Comparison of ENCODE assay signal across 9 cellular contexts in genomic region chr9:94920439-94920951, GRCh38.
DNase-seq lines count a peak whose midpoint lies in the region; ATAC-seq and TF ChIP-seq lines count a peak whose summit lies in the region.
"Had no signal": no experiment of that assay in that cellular context is flagged by ENCODE, and none has a peak within 500 bp of the region (broad histone marks: within the 10 kb centered on the region; RNA-seq: fewer than 3 reads in every experiment).

No MANE protein-coding gene starts in this region.

- H3K36me3 ChIP-seq in body of pancreas (replicated peaks in 1 of 2; ENCODE audit: insufficient read depth in 1 of 2, low read depth in 2 of 2): no peaks in the 10 kb centered on the region
- H3K36me3 ChIP-seq in spleen: peaks cover 0 to 9% (median 0%) of the 10 kb centered on the region in 6 donors

- H3K9me3 ChIP-seq in body of pancreas (no peaks in the 10 kb centered on the region), spleen (no peaks in the 10 kb centered on the region)

- TF ChIP-seq CTCF in body of pancreas (IDR thresholded peaks at IDR 0.05) (no peak), spleen (IDR thresholded peaks at IDR 0.05 in 8 of 11, conservative IDR thresholded peaks at IDR 0.05 in 3 of 11) (no peak)

- H3K4me3 ChIP-seq in body of pancreas: no peak overlapping the region
- no peak overlapping the region for H3K4me3 ChIP-seq in spleen

- H3K4me1 ChIP-seq in body of pancreas (peaks cover 25% of the 10 kb centered on the region), spleen (peaks cover 7 to 40% (median 15%) of the 10 kb centered on the region in 6 donors)

- intact Hi-C loops in body of pancreas (cut with DNase I) (no loop called here), spleen (cut with DNase I; ENCODE audit: low total_unique reads) (no loop called here)

- peak; percentile 8 for ATAC-seq in body of pancreas
- ATAC-seq in GM21390 (IDR thresholded peaks at IDR 0.05; ENCODE audit: unreplicated experiment): no peak
- ATAC-seq: activated CD8-positive, alpha-beta T cell treated with anti-CD3 and anti-CD28 coated beads for 36 hours had no signal

- WGBS in body of pancreas, 2 donors: 82 to 90% methylated on average over 11 of the region's 11 CpGs
- WGBS in spleen, 5 donors: 71 to 87% (median 82%) methylated on average over 11 of the region's 11 CpGs

- DNase-seq in GM04504 (ENCODE audit: low read depth): peak; percentile 92
- no peak for DNase-seq in body of pancreas
- peak; percentile 81 for DNase-seq in islet precursor cell
- no peak for DNase-seq in spleen
- no peak for DNase-seq in UCSD-AML1 (lab: John Stamatoyannopoulos, UW; ENCODE audit: unreplicated experiment)
- no peak for DNase-seq in NCI-H69 (lab: John Stamatoyannopoulos, UW)
- no peak for DNase-seq in NCI-H2029 treated with DMSO at 0.1 percent for 48 hours (lab: John Stamatoyannopoulos, UW)
- DNase-seq: activated CD8-positive, alpha-beta T cell treated with anti-CD3 and anti-CD28 coated beads for 36 hours had no signal

- TF ChIP-seq POLR2A in body of pancreas (IDR thresholded peaks at IDR 0.05) (no peak), spleen (IDR thresholded peaks at IDR 0.05) (no peak)

- H3K27me3 ChIP-seq in body of pancreas: no peaks in the 10 kb centered on the region
- H3K27me3 ChIP-seq in spleen (replicated peaks in 1 of 7): no peaks in the 10 kb centered on the region

- peak overlapping the region in 3 of 4 donors; percentile 37 to 71 (median 47) for H3K27ac ChIP-seq in body of pancreas
- peak overlapping the region in 7 of 8 donors; percentile 28 to 82 (median 72) for H3K27ac ChIP-seq in spleen

Comparison
In these comparisons a context has a peak if more than half of its experiments do, and no peak if none do; other contexts are left out.
1. DNase-seq: peak in GM04504 (single experiment) and islet precursor cell (single experiment); none in body of pancreas (0 of 4), spleen (single experiment), UCSD-AML1 (single experiment), NCI-H69 (single experiment) and NCI-H2029 treated with DMSO at 0.1 percent for 48 hours (single experiment).